In genomic region chr14:85483652-85484051, GRCh38 we compare ENCODE assay signal across 32 cellular contexts. TPM values are rescaled to one million over a fixed set of nuclear protein-coding genes. Genes with fewer than 3 reads are reported as not detected.
"Had no signal": no experiment of that assay in that cellular context is flagged by ENCODE, and none has a peak within 500 bp of the region (broad histone marks: within the 10 kb centered on the region; RNA-seq: fewer than 3 reads in every experiment).

No MANE protein-coding gene starts in this region.

- FAIRE-seq: small intestine, urothelium cell line had no signal

- H3K27me3 ChIP-seq: foreskin keratinocyte, heart right ventricle, left lung, neural progenitor cell, sigmoid colon had no signal

- H3K4me2 ChIP-seq: neural progenitor cell had no signal

- H3K27ac ChIP-seq: foreskin keratinocyte, left lung, lower lobe of right lung, neural progenitor cell, sigmoid colon, thoracic aorta, WERI-Rb-1 had no signal

- ATAC-seq: activated CD4-positive, CD25-positive, alpha-beta regulatory T cell treated with anti-CD3 and anti-CD28 coated beads, Interleukin-2, amount 50 U/mL, for 24 hours; esophagus mucosa; foreskin keratinocyte; heart right ventricle; natural killer cell; stimulated activated naive CD8-positive, alpha-beta T cell treated with anti-CD3 and anti-CD28 coated beads, Interleukin-15, Interleukin-2, amounts not matched to agents 100 U/mL and 50 U/mL, for 24 hours; T-helper 17 cell had no signal

- H3K9me3 ChIP-seq: heart right ventricle, lower lobe of right lung, sigmoid colon, thoracic aorta had no signal

- H3K4me3 ChIP-seq: heart right ventricle, left lung, lower lobe of right lung, neural progenitor cell, sigmoid colon, thoracic aorta had no signal

- H3K9ac ChIP-seq: neural progenitor cell had no signal

- DNase-seq: activated CD4-positive, alpha-beta memory T cell treated with anti-CD3 and anti-CD28 coated beads for 36 hours; activated CD4-positive, alpha-beta T cell treated with anti-CD3 and anti-CD28 coated beads, Interleukin-2, amount 10 ng/mL, durations not matched to agents 24 days and 14 days; activated CD8-positive, alpha-beta memory T cell treated with anti-CD3 and anti-CD28 coated beads, Interleukin-2, amount 50 U/mL, for 4 hours; activated gamma-delta T cell; activated naive CD4-positive, alpha-beta T cell treated with anti-CD3 and anti-CD28 coated beads, Interleukin-2, amount 10 ng/mL, durations not matched to agents 7 days and 5 days; activated naive CD8-positive, alpha-beta T cell treated with anti-CD3 and anti-CD28 coated beads, Interleukin-2, amount 10 ng/mL, durations not matched to agents 7 days and 5 days; activated T-cell treated with anti-CD3 and anti-CD28 coated beads, Interleukin-2, amount 50 U/mL, for 1 hour; amniotic stem cell; central memory CD4-positive, alpha-beta T cell; foreskin keratinocyte; heart right ventricle; left lung; lower lobe of right lung; mesendoderm; natural killer cell; occipital lobe; posterior cingulate gyrus; sigmoid colon; small intestine; stimulated activated CD4-positive, alpha-beta T cell treated with anti-CD3 and anti-CD28 coated beads, Interleukin-15, amount 100 ng/mL, for 24 hours; stimulated activated naive CD8-positive, alpha-beta T cell treated with anti-CD3 and anti-CD28 coated beads, Interleukin-15, Interleukin-2, amounts not matched to agents 100 U/mL and 50 U/mL, for 24 hours; T-helper 17 cell; T1000; trophoblast cell; WERI-Rb-1 had no signal

- H3K4me1 ChIP-seq: foreskin keratinocyte, left lung, neural progenitor cell, sigmoid colon had no signal

- H2AFZ ChIP-seq: neural progenitor cell had no signal

- H3K36me3 ChIP-seq: heart right ventricle, left lung, lower lobe of right lung, neural progenitor cell, sigmoid colon, thoracic aorta, WERI-Rb-1 had no signal

RNA-seq across cellular contexts. Expression of gene FLRT2, which starts 46.3 kb away (rescaled TPM):
- total RNA-seq: activated CD4-positive, alpha-beta memory T cell treated with anti-CD3 and anti-CD28 coated beads for 36 hours; activated CD4-positive, alpha-beta T cell treated with anti-CD3 and anti-CD28 coated beads, Interleukin-2, amount 10 ng/mL, durations not matched to agents 24 days and 14 days; activated CD8-positive, alpha-beta memory T cell treated with anti-CD3 and anti-CD28 coated beads for 36 hours; activated naive CD8-positive, alpha-beta T cell treated with anti-CD3 and anti-CD28 coated beads, Interleukin-2, amount 10 ng/mL, durations not matched to agents 7 days and 5 days; activated T-helper 1 cell treated with anti-CD3 and anti-CD28 coated beads, Interleukin-12 subunit alpha, Interleukin-12 subunit beta, Interleukin-2, Interleukin-4 antibody, amounts not matched to agents 30 ng/mL and 10 ng/mL and 1 ng/mL, durations not matched to agents 14 hours and 24 hours and 36 hours; natural killer cell; T-helper 17 cell had no signal
